ENCODE assay signal across 8 cellular contexts in genomic region chr19:18832331-18833140, GRCh38. TPM values are rescaled to one million over a fixed set of nuclear protein-coding genes. Genes with fewer than 3 reads are reported as not detected.
DNase-seq lines count a peak whose midpoint lies in the region; ATAC-seq, FAIRE-seq and TF ChIP-seq lines count a peak whose summit lies in the region.

No MANE protein-coding gene starts in this region.

- no peak overlapping the region for H2AFZ ChIP-seq in KMS-11 (ENCODE audit: low read depth)

- H3K4me2 ChIP-seq in KMS-11: peak overlapping the region; percentile 96

- peaks cover 45% of the 10 kb centered on the region for H4K20me1 ChIP-seq in KMS-11 (ENCODE audit: insufficient read depth)

- intact Hi-C loops in right cardiac atrium (cut with DNase I): no loop called here
- intact Hi-C loops in gastrocnemius medialis (cut with DNase I; ENCODE audit: low total_unique reads): loop anchor here (5.0 kb wide), 1 partner anchor 240 kb away; no protein-coding TSS in a partner anchor

- WGBS in right cardiac atrium: under 1% methylated on average over 67 of the region's 67 CpGs

- DNase-seq in right cardiac atrium (peak; percentile 39 to 72 (median 56)), gastrocnemius medialis (peak in 1 of 2 donors; percentile 47), KG1 (lab: John Stamatoyannopoulos, UW) (no peak), GM12891 (ENCODE audit: insufficient read length, low spot score) (no peak)

- H3K9me3 ChIP-seq in right cardiac atrium (ENCODE audit: control insufficient read depth, low read length) (no peaks in the 10 kb centered on the region), gastrocnemius medialis (peaks cover 0 to 2% (median under 1%) of the 10 kb centered on the region in 3 donors)

- no peaks in the 10 kb centered on the region for H3K27me3 Mint-ChIP-seq in activated naive CD4-positive, alpha-beta T cell treated with anti-CD3 and anti-CD28 coated beads, Interleukin-2, amount 50 U/mL, for 24 hours

- peak; percentile 28 for ATAC-seq in GM21825 (IDR thresholded peaks at IDR 0.05; ENCODE audit: unreplicated experiment)
- peak; percentile 9 to 38 for ATAC-seq in right cardiac atrium
- ATAC-seq in gastrocnemius medialis: peak; percentile 46 to 48

- peak overlapping the region; percentile 96 for H3K27ac Mint-ChIP-seq in activated naive CD4-positive, alpha-beta T cell treated with anti-CD3 and anti-CD28 coated beads, Interleukin-2, amount 50 U/mL, for 24 hours

- peak overlapping the region; percentile 95 for H3K9ac ChIP-seq in KMS-11

- TF ChIP-seq CTCF in GM12873 (IDR thresholded peaks at IDR 0.05; ENCODE audit: insufficient read depth, low read depth, low read length, missing control alignments) (peak; percentile 43), KMS-11 (conservative IDR thresholded peaks at IDR 0.05; ENCODE audit: low read depth, low read length) (no peak), gastrocnemius medialis (IDR thresholded peaks at IDR 0.05 in 4 of 5, conservative IDR thresholded peaks at IDR 0.05 in 1 of 5) (peak in 1 of 5 experiments; percentile 11)

- TF ChIP-seq POLR2A in gastrocnemius medialis (IDR thresholded peaks at IDR 0.05) (no peak), GM12891 (IDR thresholded peaks at IDR 0.05; ENCODE audit: low read depth, low read length) (no peak)

- H3K27ac ChIP-seq in KMS-11: peak overlapping the region; percentile 78
- H3K27ac ChIP-seq in right cardiac atrium (ENCODE audit: low read length): no peak overlapping the region
- peak overlapping the region; percentile 77 to 94 (median 86) for H3K27ac ChIP-seq in gastrocnemius medialis

- H3K4me3 Mint-ChIP-seq in activated naive CD4-positive, alpha-beta T cell treated with anti-CD3 and anti-CD28 coated beads, Interleukin-2, amount 50 U/mL, for 24 hours: peak overlapping the region; percentile 88

- 0 out of 2 replicates have a peak, but pooled peaks cover 8% of the 10 kb centered on the region for H3K36me3 ChIP-seq in KMS-11 (ENCODE audit: insufficient read depth)
- H3K36me3 ChIP-seq in gastrocnemius medialis: peaks cover 0 to 8% of the 10 kb centered on the region in 2 donors

- H3K9me3 Mint-ChIP-seq in activated naive CD4-positive, alpha-beta T cell treated with anti-CD3 and anti-CD28 coated beads, Interleukin-2, amount 50 U/mL, for 24 hours: no peaks in the 10 kb centered on the region

- H3K27me3 ChIP-seq in KMS-11 (ENCODE audit: insufficient read depth, low read depth) (no peaks in the 10 kb centered on the region), right cardiac atrium (ENCODE audit: control insufficient read depth, insufficient read depth) (no peaks in the 10 kb centered on the region), gastrocnemius medialis (no peaks in the 10 kb centered on the region)

- H3K4me1 ChIP-seq in KMS-11 (ENCODE audit: low read depth, poor library complexity, severe bottlenecking) (peaks cover 43% of the 10 kb centered on the region), right cardiac atrium (ENCODE audit: control insufficient read depth, insufficient read depth, low read length) (peaks cover 9% of the 10 kb centered on the region), gastrocnemius medialis (peaks cover 31 to 41% of the 10 kb centered on the region in 2 donors)

- in situ Hi-C loops in gastrocnemius medialis (cut with MboI; ENCODE audit: low sequenced_read_pairs in 4 of 4): loop anchor here in 2 of 4 donors (25.0 kb wide), 2 partner anchors 245 to 370 kb away; partner anchors contain the start of gene REX1BD (in 1 of the 2)

- H3K4me1 Mint-ChIP-seq in activated naive CD4-positive, alpha-beta T cell treated with anti-CD3 and anti-CD28 coated beads, Interleukin-2, amount 50 U/mL, for 24 hours: peaks cover 44% of the 10 kb centered on the region

- H3K79me2 ChIP-seq in KMS-11 (ENCODE audit: insufficient read depth, low read depth): peaks cover 56% of the 10 kb centered on the region

- FAIRE-seq in GM12891 (lab: Jason Lieb, UNC): no peak

- H3K36me3 Mint-ChIP-seq in activated naive CD4-positive, alpha-beta T cell treated with anti-CD3 and anti-CD28 coated beads, Interleukin-2, amount 50 U/mL, for 24 hours: peaks cover 14% of the 10 kb centered on the region

- no peak overlapping the region for H3K4me3 ChIP-seq in KMS-11 (IDR thresholded peaks at IDR 0.05; ENCODE audit: insufficient read depth, low read depth, low read length)
- peak overlapping the region; percentile 71 for H3K4me3 ChIP-seq in right cardiac atrium (ENCODE audit: low read length)
- peak overlapping the region; percentile 78 to 96 (median 83) for H3K4me3 ChIP-seq in gastrocnemius medialis

TF ChIP-seq in GM12891, 5 proteins besides CTCF, POLR2A, EP300 and RAD21:
- TF ChIP-seq POLR2AphosphoS5 (IDR thresholded peaks at IDR 0.05; ENCODE audit: low read depth, low read length) (no peak), TAF1 (IDR thresholded peaks at IDR 0.05; ENCODE audit: low read depth, low read length) (no peak), POU2F2 (IDR thresholded peaks at IDR 0.05; ENCODE audit: low read depth, low read length) (no peak), PAX5 (IDR thresholded peaks at IDR 0.05; ENCODE audit: insufficient read depth, low read length, severe bottlenecking) (no peak), SPI1 (IDR thresholded peaks at IDR 0.05; ENCODE audit: low read depth, low read length) (no peak)

RNA-seq across cellular contexts. Expression of gene UPF1, which starts 0.8 kb away (rescaled TPM):
- 10 to 100 TPM; 35.2 to 40.0 (median 36.8) TPM for total RNA-seq in right cardiac atrium
- 31.4 TPM for polyA plus RNA-seq in right cardiac atrium
- total RNA-seq in gastrocnemius medialis: 10 to 100 TPM; 26.0 to 64.9 (median 46.4) TPM
- 25.1 TPM for polyA plus RNA-seq in GM12891 (2012; ENCODE audit: low read depth, missing spikeins)

RNA-seq across cellular contexts. Expression of gene COMP, which starts 41.4 kb away (rescaled TPM):
- 10 to 100 TPM in 1 of 4 donors, 1 to 10 TPM in 3; 1.5 to 13.7 (median 4.7) TPM for total RNA-seq in right cardiac atrium
- 2.2 TPM for polyA plus RNA-seq in right cardiac atrium
- total RNA-seq in gastrocnemius medialis: 10 to 100 TPM in 1 of 4 donors, 1 to 10 TPM in 1, under 1 TPM in 1, not detected in 1; 0.24 to 77.8 (median 1.3) TPM
- not detected for polyA plus RNA-seq in GM12891 (2012; ENCODE audit: low read depth, missing spikeins)

Comparison
In these comparisons a context has a peak if more than half of its experiments do, and no peak if none do; other contexts are left out.
1. DNase-seq: peak in right cardiac atrium (3 of 3); none in KG1 (single experiment) and GM12891 (single experiment).
2. Peak in every context shown above with its lines, with median percentiles within 50 percentile points of each other: ATAC-seq.